Comparison of ENCODE assay signal across 17 cellular contexts in genomic region chr1:41631154-41631553, GRCh38.
DNase-seq lines count a peak whose midpoint lies in the region; ATAC-seq and TF ChIP-seq lines count a peak whose summit lies in the region.
"Had no signal": no experiment of that assay in that cellular context is flagged by ENCODE, and none has a peak within 500 bp of the region (broad histone marks: within the 10 kb centered on the region; RNA-seq: fewer than 3 reads in every experiment).

No MANE protein-coding gene starts in this region.

- TF ChIP-seq CTCF in chondrocyte (IDR thresholded peaks at IDR 0.05) (no peak), osteoblast (IDR thresholded peaks at IDR 0.05; ENCODE audit: extremely low read depth, low read depth, low read length) (no peak)

- no peaks in the 10 kb centered on the region for H3K9me3 Mint-ChIP-seq in activated T-cell treated with anti-CD3 and anti-CD28 coated beads, Interleukin-2, amount 50 U/mL, for 24 hours
- peaks cover 4% of the 10 kb centered on the region for H3K9me3 Mint-ChIP-seq in activated T-cell treated with anti-CD3 and anti-CD28 coated beads, Interleukin-2, amount 50 U/mL, for 4 hours
- H3K9me3 Mint-ChIP-seq in chondrocyte (ENCODE audit: low read depth), result peaks cover 3% of the 10 kb centered on the region
- H3K9me3 Mint-ChIP-seq: CD8-positive, alpha-beta T cell; GM23338 had no signal

- H3K9me3 ChIP-seq in SJSA1 (replicated peaks) (no peaks in the 10 kb centered on the region), osteoblast (ENCODE audit: low read depth, low read length) (no peaks in the 10 kb centered on the region)
- H3K9me3 ChIP-seq: BLaER1 had no signal

- peaks cover 3% of the 10 kb centered on the region; the same call in 1 of the 2 replicates for H3K36me3 ChIP-seq in SJSA1
- no peaks in the 10 kb centered on the region for H3K36me3 ChIP-seq in osteoblast (ENCODE audit: insufficient read depth, low read length)

- H3K4me3 Mint-ChIP-seq in activated T-cell treated with anti-CD3 and anti-CD28 coated beads, Interleukin-2, amount 50 U/mL, for 24 hours, result no peak overlapping the region
- H3K4me3 Mint-ChIP-seq in activated T-cell treated with anti-CD3 and anti-CD28 coated beads, Interleukin-2, amount 50 U/mL, for 4 hours, result no peak overlapping the region
- no peak overlapping the region for H3K4me3 Mint-ChIP-seq in chondrocyte (ENCODE audit: unreplicated experiment)
- H3K4me3 Mint-ChIP-seq: CD8-positive, alpha-beta T cell; GM23338 had no signal

- no peak overlapping the region for H3K27ac Mint-ChIP-seq in activated T-cell treated with anti-CD3 and anti-CD28 coated beads, Interleukin-2, amount 50 U/mL, for 24 hours
- no peak overlapping the region for H3K27ac Mint-ChIP-seq in chondrocyte (ENCODE audit: unreplicated experiment)
- H3K27ac Mint-ChIP-seq: CD8-positive, alpha-beta T cell; GM23338 had no signal

- H3K27ac ChIP-seq in SJSA1 (peak overlapping the region; percentile 86), osteoblast (ENCODE audit: low read depth, low read length) (peak overlapping the region; percentile 47)
- H3K27ac ChIP-seq: BLaER1 had no signal

- H3K4me2 ChIP-seq in osteoblast (ENCODE audit: insufficient read depth, low read length), result no peak overlapping the region
- H3K4me2 ChIP-seq: BLaER1, GM23338 had no signal

- H3K4me3 ChIP-seq in SJSA1 (no peak overlapping the region), osteoblast (ENCODE audit: insufficient read depth, low read length) (no peak overlapping the region)
- H3K4me3 ChIP-seq: BLaER1, GM12878, GM23338 had no signal

- DNase-seq in activated T-cell treated with anti-CD3 and anti-CD28 coated beads, Interleukin-2, amount 50 U/mL, for 24 hours, result peak; percentile 17
- DNase-seq in activated T-cell treated with anti-CD3 and anti-CD28 coated beads, Interleukin-2, amount 50 U/mL, for 4 hours, result no peak
- DNase-seq in SJSA1 (ENCODE audit: low read depth in 1 of 2, low spot score in 2 of 2) (no peak), chondrocyte (ENCODE audit: low spot score) (peak; percentile 43), osteoblast (ENCODE audit: insufficient read length, low spot score, missing footprints) (no peak), middle frontal gyrus (ENCODE audit: extremely low spot score, low spot score) (no peak), A172 (ENCODE audit: low spot score) (no peak)
- no peak for DNase-seq in central memory CD4-positive, alpha-beta T cell
- DNase-seq: 8988T; CD8-positive, alpha-beta T cell; DMS79 treated with DMSO at 0.1 percent for 48 hours; NCI-H1105; NCI-H1694 treated with DMSO at 0.1 percent for 48 hours; NCI-H526 treated with DMSO at 0.1 percent for 48 hours had no signal

- H3K4me1 ChIP-seq in SJSA1 (replicated peaks) (peaks cover 77% of the 10 kb centered on the region), osteoblast (ENCODE audit: insufficient read depth, low read length) (peaks cover 70% of the 10 kb centered on the region)

- H4K20me1 ChIP-seq in osteoblast (ENCODE audit: insufficient read depth, low read length), result no peaks in the 10 kb centered on the region
- H4K20me1 ChIP-seq: BLaER1 had no signal

- peaks cover 94% of the 10 kb centered on the region for H3K4me1 Mint-ChIP-seq in activated T-cell treated with anti-CD3 and anti-CD28 coated beads, Interleukin-2, amount 50 U/mL, for 24 hours (ENCODE audit: low read depth)
- H3K4me1 Mint-ChIP-seq in activated T-cell treated with anti-CD3 and anti-CD28 coated beads, Interleukin-2, amount 50 U/mL, for 4 hours (ENCODE audit: low read depth), result peaks cover 69% of the 10 kb centered on the region
- peaks cover 56% of the 10 kb centered on the region for H3K4me1 Mint-ChIP-seq in chondrocyte (ENCODE audit: low read depth)

- H3K27me3 ChIP-seq in SJSA1 (replicated peaks) (no peaks in the 10 kb centered on the region), osteoblast (ENCODE audit: insufficient read depth, low read length) (no peaks in the 10 kb centered on the region)
- H3K27me3 ChIP-seq: BLaER1 had no signal

- H3K36me3 Mint-ChIP-seq in activated T-cell treated with anti-CD3 and anti-CD28 coated beads, Interleukin-2, amount 50 U/mL, for 24 hours (ENCODE audit: low read depth), result peaks cover 93% of the 10 kb centered on the region
- H3K36me3 Mint-ChIP-seq in activated T-cell treated with anti-CD3 and anti-CD28 coated beads, Interleukin-2, amount 50 U/mL, for 4 hours (ENCODE audit: insufficient read depth), result peaks cover 62% of the 10 kb centered on the region
- H3K36me3 Mint-ChIP-seq in chondrocyte (ENCODE audit: low read depth), result no peaks in the 10 kb centered on the region

- no peaks in the 10 kb centered on the region for H3K27me3 Mint-ChIP-seq in activated T-cell treated with anti-CD3 and anti-CD28 coated beads, Interleukin-2, amount 50 U/mL, for 24 hours
- H3K27me3 Mint-ChIP-seq in activated T-cell treated with anti-CD3 and anti-CD28 coated beads, Interleukin-2, amount 50 U/mL, for 4 hours (ENCODE audit: low read depth), result no peaks in the 10 kb centered on the region
- H3K27me3 Mint-ChIP-seq in chondrocyte (ENCODE audit: low read depth), result no peaks in the 10 kb centered on the region

- peaks cover 47% of the 10 kb centered on the region for H3K79me2 ChIP-seq in osteoblast (ENCODE audit: insufficient read depth, low read length)

- H2AFZ ChIP-seq in osteoblast (ENCODE audit: low read length), result no peak overlapping the region
- H2AFZ ChIP-seq: GM23338 had no signal

- no peak for ATAC-seq in activated T-cell treated with anti-CD3 and anti-CD28 coated beads, Interleukin-2, amount 50 U/mL, for 4 hours
- ATAC-seq: CD8-positive, alpha-beta T cell; GM12878 had no signal

Comparison
In these comparisons a context has a peak if more than half of its experiments do, and no peak if none do; other contexts are left out.
1. DNase-seq: peak in activated T-cell treated with anti-CD3 and anti-CD28 coated beads, Interleukin-2, amount 50 U/mL, for 24 hours (single experiment) and chondrocyte (single experiment); none in activated T-cell treated with anti-CD3 and anti-CD28 coated beads, Interleukin-2, amount 50 U/mL, for 4 hours (single experiment), SJSA1 (0 of 2), osteoblast (single experiment), middle frontal gyrus (single experiment), A172 (single experiment) and central memory CD4-positive, alpha-beta T cell (single experiment).